Comparison of ENCODE assay signal across 2 cellular contexts in the genomic region with DNA sequence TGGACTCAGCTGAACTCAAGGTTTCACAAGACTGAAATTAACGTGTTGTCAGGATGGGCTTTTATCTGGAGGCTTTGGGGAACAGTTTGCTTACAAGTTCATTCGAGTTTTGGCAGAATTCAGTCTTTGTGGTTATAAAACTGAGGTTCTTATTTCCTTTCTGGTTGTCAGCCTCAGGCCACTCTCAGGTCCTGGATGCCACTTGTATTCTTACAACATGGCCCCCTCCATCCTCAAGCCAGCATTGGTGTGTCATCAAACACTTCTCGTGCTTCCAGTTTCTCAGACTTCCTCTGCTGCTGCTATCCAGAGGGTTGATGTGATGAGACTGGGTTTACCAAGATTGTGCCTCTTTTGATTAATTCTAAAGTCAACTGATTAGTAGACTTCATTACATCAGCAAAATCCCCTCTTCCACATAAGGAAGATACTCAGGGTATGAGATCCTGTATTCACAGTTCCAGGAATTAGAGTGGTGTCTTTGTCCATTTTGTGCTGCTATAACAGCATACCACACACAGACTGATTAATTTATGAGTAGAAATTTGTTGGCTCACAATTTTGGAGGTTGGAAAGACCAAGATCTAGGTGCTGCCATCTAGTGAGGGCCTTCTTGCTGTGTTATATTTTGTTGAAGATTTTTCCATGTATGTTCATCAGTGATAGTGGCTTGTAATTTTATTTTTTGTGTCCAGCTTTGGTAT.
TF ChIP-seq lines count a peak whose summit lies in the region.

No MANE protein-coding gene starts in this region.

TF ChIP-seq in GM23338, 12 proteins besides CTCF, POLR2A, EP300 and RAD21 (continued from another document):
- TF ChIP-seq, protein P1, sequence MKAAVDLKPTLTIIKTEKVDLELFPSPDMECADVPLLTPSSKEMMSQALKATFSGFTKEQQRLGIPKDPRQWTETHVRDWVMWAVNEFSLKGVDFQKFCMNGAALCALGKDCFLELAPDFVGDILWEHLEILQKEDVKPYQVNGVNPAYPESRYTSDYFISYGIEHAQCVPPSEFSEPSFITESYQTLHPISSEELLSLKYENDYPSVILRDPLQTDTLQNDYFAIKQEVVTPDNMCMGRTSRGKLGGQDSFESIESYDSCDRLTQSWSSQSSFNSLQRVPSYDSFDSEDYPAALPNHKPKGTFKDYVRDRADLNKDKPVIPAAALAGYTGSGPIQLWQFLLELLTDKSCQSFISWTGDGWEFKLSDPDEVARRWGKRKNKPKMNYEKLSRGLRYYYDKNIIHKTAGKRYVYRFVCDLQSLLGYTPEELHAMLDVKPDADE (IDR thresholded peaks at IDR 0.05), result no peak
- no peak for TF ChIP-seq ZNF331 (CRISPR knock-in tag; IDR thresholded peaks at IDR 0.05; ENCODE audit: low read depth)
- no peak for TF ChIP-seq EZH2phosphoT487 (IDR thresholded peaks at IDR 0.05; ENCODE audit: unreplicated experiment)
- TF ChIP-seq, protein P2, sequence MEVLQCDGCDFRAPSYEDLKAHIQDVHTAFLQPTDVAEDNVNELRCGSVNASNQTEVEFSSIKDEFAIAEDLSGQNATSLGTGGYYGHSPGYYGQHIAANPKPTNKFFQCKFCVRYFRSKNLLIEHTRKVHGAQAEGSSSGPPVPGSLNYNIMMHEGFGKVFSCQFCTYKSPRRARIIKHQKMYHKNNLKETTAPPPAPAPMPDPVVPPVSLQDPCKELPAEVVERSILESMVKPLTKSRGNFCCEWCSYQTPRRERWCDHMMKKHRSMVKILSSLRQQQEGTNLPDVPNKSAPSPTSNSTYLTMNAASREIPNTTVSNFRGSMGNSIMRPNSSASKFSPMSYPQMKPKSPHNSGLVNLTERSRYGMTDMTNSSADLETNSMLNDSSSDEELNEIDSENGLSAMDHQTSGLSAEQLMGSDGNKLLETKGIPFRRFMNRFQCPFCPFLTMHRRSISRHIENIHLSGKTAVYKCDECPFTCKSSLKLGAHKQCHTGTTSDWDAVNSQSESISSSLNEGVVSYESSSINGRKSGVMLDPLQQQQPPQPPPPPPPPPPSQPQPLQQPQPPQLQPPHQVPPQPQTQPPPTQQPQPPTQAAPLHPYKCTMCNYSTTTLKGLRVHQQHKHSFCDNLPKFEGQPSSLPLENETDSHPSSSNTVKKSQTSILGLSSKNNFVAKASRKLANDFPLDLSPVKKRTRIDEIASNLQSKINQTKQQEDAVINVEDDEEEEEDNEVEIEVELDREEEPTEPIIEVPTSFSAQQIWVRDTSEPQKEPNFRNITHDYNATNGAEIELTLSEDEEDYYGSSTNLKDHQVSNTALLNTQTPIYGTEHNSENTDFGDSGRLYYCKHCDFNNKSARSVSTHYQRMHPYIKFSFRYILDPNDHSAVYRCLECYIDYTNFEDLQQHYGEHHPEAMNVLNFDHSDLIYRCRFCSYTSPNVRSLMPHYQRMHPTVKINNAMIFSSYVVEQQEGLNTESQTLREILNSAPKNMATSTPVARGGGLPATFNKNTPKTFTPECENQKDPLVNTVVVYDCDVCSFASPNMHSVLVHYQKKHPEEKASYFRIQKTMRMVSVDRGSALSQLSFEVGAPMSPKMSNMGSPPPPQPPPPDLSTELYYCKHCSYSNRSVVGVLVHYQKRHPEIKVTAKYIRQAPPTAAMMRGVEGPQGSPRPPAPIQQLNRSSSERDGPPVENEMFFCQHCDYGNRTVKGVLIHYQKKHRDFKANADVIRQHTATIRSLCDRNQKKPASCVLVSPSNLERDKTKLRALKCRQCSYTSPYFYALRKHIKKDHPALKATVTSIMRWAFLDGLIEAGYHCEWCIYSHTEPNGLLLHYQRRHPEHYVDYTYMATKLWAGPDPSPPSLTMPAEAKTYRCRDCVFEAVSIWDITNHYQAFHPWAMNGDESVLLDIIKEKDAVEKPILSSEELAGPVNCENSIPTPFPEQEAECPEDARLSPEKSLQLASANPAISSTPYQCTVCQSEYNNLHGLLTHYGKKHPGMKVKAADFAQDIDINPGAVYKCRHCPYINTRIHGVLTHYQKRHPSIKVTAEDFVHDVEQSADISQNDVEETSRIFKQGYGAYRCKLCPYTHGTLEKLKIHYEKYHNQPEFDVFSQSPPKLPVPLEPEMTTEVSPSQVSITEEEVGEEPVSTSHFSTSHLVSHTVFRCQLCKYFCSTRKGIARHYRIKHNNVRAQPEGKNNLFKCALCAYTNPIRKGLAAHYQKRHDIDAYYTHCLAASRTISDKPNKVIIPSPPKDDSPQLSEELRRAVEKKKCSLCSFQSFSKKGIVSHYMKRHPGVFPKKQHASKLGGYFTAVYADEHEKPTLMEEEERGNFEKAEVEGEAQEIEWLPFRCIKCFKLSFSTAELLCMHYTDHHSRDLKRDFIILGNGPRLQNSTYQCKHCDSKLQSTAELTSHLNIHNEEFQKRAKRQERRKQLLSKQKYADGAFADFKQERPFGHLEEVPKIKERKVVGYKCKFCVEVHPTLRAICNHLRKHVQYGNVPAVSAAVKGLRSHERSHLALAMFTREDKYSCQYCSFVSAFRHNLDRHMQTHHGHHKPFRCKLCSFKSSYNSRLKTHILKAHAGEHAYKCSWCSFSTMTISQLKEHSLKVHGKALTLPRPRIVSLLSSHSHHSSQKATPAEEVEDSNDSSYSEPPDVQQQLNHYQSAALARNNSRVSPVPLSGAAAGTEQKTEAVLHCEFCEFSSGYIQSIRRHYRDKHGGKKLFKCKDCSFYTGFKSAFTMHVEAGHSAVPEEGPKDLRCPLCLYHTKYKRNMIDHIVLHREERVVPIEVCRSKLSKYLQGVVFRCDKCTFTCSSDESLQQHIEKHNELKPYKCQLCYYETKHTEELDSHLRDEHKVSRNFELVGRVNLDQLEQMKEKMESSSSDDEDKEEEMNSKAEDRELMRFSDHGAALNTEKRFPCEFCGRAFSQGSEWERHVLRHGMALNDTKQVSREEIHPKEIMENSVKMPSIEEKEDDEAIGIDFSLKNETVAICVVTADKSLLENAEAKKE (CRISPR knock-in tag; IDR thresholded peaks at IDR 0.05), result no peak

TF ChIP-seq in SK-N-SH treated with all-trans-retinoic acid at 6 μM for 48 hours, 23 proteins besides CTCF, POLR2A, EP300 and RAD21 (continued from another document):
- TF ChIP-seq, protein P3, sequence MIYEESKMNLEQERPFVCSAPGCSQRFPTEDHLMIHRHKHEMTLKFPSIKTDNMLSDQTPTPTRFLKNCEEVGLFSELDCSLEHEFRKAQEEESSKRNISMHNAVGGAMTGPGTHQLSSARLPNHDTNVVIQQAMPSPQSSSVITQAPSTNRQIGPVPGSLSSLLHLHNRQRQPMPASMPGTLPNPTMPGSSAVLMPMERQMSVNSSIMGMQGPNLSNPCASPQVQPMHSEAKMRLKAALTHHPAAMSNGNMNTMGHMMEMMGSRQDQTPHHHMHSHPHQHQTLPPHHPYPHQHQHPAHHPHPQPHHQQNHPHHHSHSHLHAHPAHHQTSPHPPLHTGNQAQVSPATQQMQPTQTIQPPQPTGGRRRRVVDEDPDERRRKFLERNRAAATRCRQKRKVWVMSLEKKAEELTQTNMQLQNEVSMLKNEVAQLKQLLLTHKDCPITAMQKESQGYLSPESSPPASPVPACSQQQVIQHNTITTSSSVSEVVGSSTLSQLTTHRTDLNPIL (CRISPR knock-in tag; IDR thresholded peaks at IDR 0.05; ENCODE audit: low read depth), result no peak
- TF ChIP-seq TOX (CRISPR knock-in tag; IDR thresholded peaks at IDR 0.05; ENCODE audit: borderline replicate concordance) (no peak), ISL1 (CRISPR knock-in tag; IDR thresholded peaks at IDR 0.05) (no peak), ESRRG (CRISPR knock-in tag; IDR thresholded peaks at IDR 0.05) (no peak), SNAI2 (CRISPR knock-in tag; IDR thresholded peaks at IDR 0.05) (no peak), ZFP30 (CRISPR knock-in tag; IDR thresholded peaks at IDR 0.05) (no peak), TCF4 (CRISPR knock-in tag; IDR thresholded peaks at IDR 0.05; ENCODE audit: borderline replicate concordance) (no peak), ZFP3 (CRISPR knock-in tag; IDR thresholded peaks at IDR 0.05) (no peak), GLIS3 (CRISPR knock-in tag; IDR thresholded peaks at IDR 0.05) (no peak)
- TF ChIP-seq, protein P4, sequence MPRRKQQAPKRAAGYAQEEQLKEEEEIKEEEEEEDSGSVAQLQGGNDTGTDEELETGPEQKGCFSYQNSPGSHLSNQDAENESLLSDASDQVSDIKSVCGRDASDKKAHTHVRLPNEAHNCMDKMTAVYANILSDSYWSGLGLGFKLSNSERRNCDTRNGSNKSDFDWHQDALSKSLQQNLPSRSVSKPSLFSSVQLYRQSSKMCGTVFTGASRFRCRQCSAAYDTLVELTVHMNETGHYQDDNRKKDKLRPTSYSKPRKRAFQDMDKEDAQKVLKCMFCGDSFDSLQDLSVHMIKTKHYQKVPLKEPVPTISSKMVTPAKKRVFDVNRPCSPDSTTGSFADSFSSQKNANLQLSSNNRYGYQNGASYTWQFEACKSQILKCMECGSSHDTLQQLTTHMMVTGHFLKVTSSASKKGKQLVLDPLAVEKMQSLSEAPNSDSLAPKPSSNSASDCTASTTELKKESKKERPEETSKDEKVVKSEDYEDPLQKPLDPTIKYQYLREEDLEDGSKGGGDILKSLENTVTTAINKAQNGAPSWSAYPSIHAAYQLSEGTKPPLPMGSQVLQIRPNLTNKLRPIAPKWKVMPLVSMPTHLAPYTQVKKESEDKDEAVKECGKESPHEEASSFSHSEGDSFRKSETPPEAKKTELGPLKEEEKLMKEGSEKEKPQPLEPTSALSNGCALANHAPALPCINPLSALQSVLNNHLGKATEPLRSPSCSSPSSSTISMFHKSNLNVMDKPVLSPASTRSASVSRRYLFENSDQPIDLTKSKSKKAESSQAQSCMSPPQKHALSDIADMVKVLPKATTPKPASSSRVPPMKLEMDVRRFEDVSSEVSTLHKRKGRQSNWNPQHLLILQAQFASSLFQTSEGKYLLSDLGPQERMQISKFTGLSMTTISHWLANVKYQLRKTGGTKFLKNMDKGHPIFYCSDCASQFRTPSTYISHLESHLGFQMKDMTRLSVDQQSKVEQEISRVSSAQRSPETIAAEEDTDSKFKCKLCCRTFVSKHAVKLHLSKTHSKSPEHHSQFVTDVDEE (CRISPR knock-in tag; IDR thresholded peaks at IDR 0.05), result no peak
